18 cellular contexts compared by ENCODE assay signal in the genomic region with DNA sequence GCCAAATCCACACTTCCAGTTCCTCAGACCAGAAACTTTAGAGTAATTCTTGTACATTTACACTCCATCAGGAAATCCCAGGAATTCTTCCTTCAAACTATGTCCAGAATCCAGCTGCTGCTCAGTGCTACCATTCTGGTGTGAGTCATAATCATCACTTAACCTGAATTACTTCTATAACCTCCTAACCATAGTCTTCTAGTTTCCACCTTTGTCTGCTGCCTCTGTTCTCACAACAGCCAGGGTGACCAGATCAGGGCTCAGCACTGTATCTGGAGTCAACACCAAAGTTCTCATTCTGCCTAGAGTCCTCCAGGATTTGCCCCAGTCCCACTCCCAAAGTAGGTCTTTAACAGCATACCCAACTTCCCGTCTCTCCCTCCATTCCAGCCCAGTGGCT. TPM values are rescaled to one million over a fixed set of nuclear protein-coding genes. Genes with fewer than 3 reads are reported as not detected.
A peak's percentile ranks its signal among the peaks of the same experiment; 100 is the strongest.
DNase-seq lines count a peak whose midpoint lies in the region; ATAC-seq, FAIRE-seq and TF ChIP-seq lines count a peak whose summit lies in the region.
"Had no signal": no experiment of that assay in that cellular context is flagged by ENCODE, and none has a peak within 500 bp of the region (broad histone marks: within the 10 kb centered on the region; RNA-seq: fewer than 3 reads in every experiment).

No MANE protein-coding gene starts in this region.

- no peaks in the 10 kb centered on the region for H3K9me2 ChIP-seq in SU-DHL-6 (replicated peaks; ENCODE audit: insufficient read depth, low read length)

- H2AFZ ChIP-seq in SU-DHL-6 (ENCODE audit: low read depth, low read length, severe bottlenecking), result no peak overlapping the region
- H2AFZ ChIP-seq: neural progenitor cell had no signal

- no peak overlapping the region for H3K9ac ChIP-seq in SU-DHL-6 (ENCODE audit: low read length)
- H3K9ac ChIP-seq: neural progenitor cell had no signal

- no peaks in the 10 kb centered on the region for H3K27me3 Mint-ChIP-seq in activated CD4-positive, alpha-beta T cell treated with anti-CD3 and anti-CD28 coated beads for 36 hours
- H3K27me3 Mint-ChIP-seq in neural crest cell (ENCODE audit: low read depth), result no peaks in the 10 kb centered on the region

- intact Hi-C loops in activated CD4-positive, alpha-beta T cell treated with anti-CD3 and anti-CD28 coated beads for 36 hours (cut with DNase I, micrococcal nuclease), result no loop called here
- intact Hi-C loops in upper lobe of right lung (cut with DNase I), result no loop called here

- POLR2A ChIA-PET in activated CD4-positive, alpha-beta T cell treated with anti-CD3 and anti-CD28 coated beads for 36 hours (lab: Charles Lee), result interaction anchor here (0.6 to 1.6 kb wide), 2 partner anchors 38 to 43 kb away, joined by 3 read pairs; no protein-coding TSS in a partner anchor

- H3K4me1 ChIP-seq in upper lobe of right lung, result peaks cover 9% of the 10 kb centered on the region
- H3K4me1 ChIP-seq: neural progenitor cell had no signal

- H3K4me2 ChIP-seq in SU-DHL-6 (ENCODE audit: low read depth, low read length, poor library complexity, severe bottlenecking), result peak overlapping the region; percentile 9
- H3K4me2 ChIP-seq: neural progenitor cell had no signal

- H3K27ac ChIP-seq in SU-DHL-6 (ENCODE audit: low read depth, low read length) (no peak overlapping the region), upper lobe of right lung (no peak overlapping the region)
- H3K27ac ChIP-seq: heart right ventricle, left lung, neural progenitor cell, SJCRH30, spleen had no signal

- H3K36me3 ChIP-seq in SU-DHL-6 (ENCODE audit: low read length) (peaks cover 57% of the 10 kb centered on the region), bronchial epithelial cell (ENCODE audit: control insufficient read depth, insufficient read depth, low read length) (peaks cover 14% of the 10 kb centered on the region), upper lobe of right lung (peaks cover 51% of the 10 kb centered on the region)

- no peaks in the 10 kb centered on the region for H3F3A ChIP-seq in SU-DHL-6 (ENCODE audit: insufficient read depth)

- peak overlapping the region; percentile 95 for H3K4me3 Mint-ChIP-seq in activated CD4-positive, alpha-beta T cell treated with anti-CD3 and anti-CD28 coated beads for 36 hours
- peak overlapping the region; percentile 33 for H3K4me3 Mint-ChIP-seq in neural crest cell
- H3K4me3 Mint-ChIP-seq: endodermal cell, neural progenitor cell had no signal

- peak overlapping the region; percentile 81 for H3K27ac Mint-ChIP-seq in activated CD4-positive, alpha-beta T cell treated with anti-CD3 and anti-CD28 coated beads for 36 hours
- no peak overlapping the region for H3K27ac Mint-ChIP-seq in neural crest cell (ENCODE audit: unreplicated experiment)
- H3K27ac Mint-ChIP-seq: endodermal cell, neural progenitor cell had no signal

- peak; percentile 14 for DNase-seq in activated CD4-positive, alpha-beta T cell treated with anti-CD3 and anti-CD28 coated beads for 36 hours
- no peak for DNase-seq in activated CD4-positive, alpha-beta T cell treated with anti-CD3 and anti-CD28 coated beads, Interleukin-2, amount 50 U/mL, for 48 hours
- DNase-seq in bronchial epithelial cell (ENCODE audit: low read depth) (peak; percentile 14), neural crest cell (ENCODE audit: low read depth, low spot score) (no peak), upper lobe of right lung (no peak), NCI-H1436 treated with DMSO at 0.1 percent for 48 hours (lab: John Stamatoyannopoulos, UW) (no peak)
- DNase-seq: 8988T, endodermal cell, heart right ventricle, left lung, MG63, SJCRH30, spleen had no signal

- ATAC-seq in activated CD4-positive, alpha-beta T cell treated with anti-CD3 and anti-CD28 coated beads for 36 hours, result no peak
- ATAC-seq in upper lobe of right lung, result no peak
- ATAC-seq in GM21825 (IDR thresholded peaks at IDR 0.05; ENCODE audit: unreplicated experiment), result no peak
- ATAC-seq: heart right ventricle, left lung had no signal

- peaks cover 5% of the 10 kb centered on the region; the same call in 1 of the 2 replicates for H4K20me1 ChIP-seq in SU-DHL-6 (ENCODE audit: low read depth, low read length)

- CTCF ChIA-PET in activated CD4-positive, alpha-beta T cell treated with anti-CD3 and anti-CD28 coated beads for 36 hours (lab: Charles Lee), result interaction anchor here (1.1 kb wide), 1 partner anchor 17 kb away, joined by 3 read pairs; no protein-coding TSS in a partner anchor

- H3K4me1 Mint-ChIP-seq in activated CD4-positive, alpha-beta T cell treated with anti-CD3 and anti-CD28 coated beads for 36 hours, result peaks cover 69% of the 10 kb centered on the region
- H3K4me1 Mint-ChIP-seq in neural crest cell, result peaks cover 39% of the 10 kb centered on the region

- FAIRE-seq in bronchial epithelial cell (lab: Jason Lieb, UNC), result no peak

- no peaks in the 10 kb centered on the region for H3K9me3 Mint-ChIP-seq in activated CD4-positive, alpha-beta T cell treated with anti-CD3 and anti-CD28 coated beads for 36 hours (ENCODE audit: low read depth)
- H3K9me3 Mint-ChIP-seq in neural crest cell, result peaks cover 2% of the 10 kb centered on the region
- H3K9me3 Mint-ChIP-seq: endodermal cell, neural progenitor cell had no signal

- H3K79me2 ChIP-seq in SU-DHL-6 (ENCODE audit: insufficient read depth, low read length), result peaks cover 46% of the 10 kb centered on the region

- TF ChIP-seq CTCF in SU-DHL-6 (IDR thresholded peaks at IDR 0.05; ENCODE audit: insufficient read depth, low read length, poor library complexity, severe bottlenecking) (no peak), bronchial epithelial cell (IDR thresholded peaks at IDR 0.05; ENCODE audit: insufficient read depth, low read length, severe bottlenecking) (no peak), neural crest cell (conservative IDR thresholded peaks at IDR 0.05) (no peak), upper lobe of right lung (IDR thresholded peaks at IDR 0.05) (no peak)

- H3K4me3 ChIP-seq in SU-DHL-6 (ENCODE audit: insufficient read depth, low read length, poor library complexity, severe bottlenecking) (no peak overlapping the region), bronchial epithelial cell (ENCODE audit: low read depth, low read length) (no peak overlapping the region), upper lobe of right lung (no peak overlapping the region)
- H3K4me3 ChIP-seq: HAP-1, heart right ventricle, left lung, MG63, neural progenitor cell, SJCRH30, spleen had no signal

- H3K9me3 ChIP-seq in SU-DHL-6 (ENCODE audit: insufficient read depth, low read length), result no peaks in the 10 kb centered on the region
- H3K9me3 ChIP-seq in upper lobe of right lung, result no peaks in the 10 kb centered on the region
- H3K9me3 ChIP-seq: HAP-1, heart right ventricle, left lung, MG63, SJCRH30, spleen had no signal

- H3K27me3 ChIP-seq in SU-DHL-6 (ENCODE audit: low read length), result no peaks in the 10 kb centered on the region
- no peaks in the 10 kb centered on the region for H3K27me3 ChIP-seq in bronchial epithelial cell (ENCODE audit: control insufficient read depth, insufficient read depth, low read length)
- H3K27me3 ChIP-seq in upper lobe of right lung, result no peaks in the 10 kb centered on the region
- H3K27me3 ChIP-seq: heart right ventricle, left lung, MG63, neural progenitor cell, SJCRH30, spleen had no signal

- peaks cover 64% of the 10 kb centered on the region for H3K36me3 Mint-ChIP-seq in activated CD4-positive, alpha-beta T cell treated with anti-CD3 and anti-CD28 coated beads for 36 hours (ENCODE audit: low read depth)
- H3K36me3 Mint-ChIP-seq in neural crest cell (ENCODE audit: low read depth), result peaks cover 9% of the 10 kb centered on the region

RNA-seq across cellular contexts. Expression of a gene that starts 3.4 kb away (rescaled TPM):
- total RNA-seq in activated CD4-positive, alpha-beta T cell treated with anti-CD3 and anti-CD28 coated beads for 36 hours, result 100 to 1,000 TPM; 153 to 171 TPM
- total RNA-seq in bronchial epithelial cell (183 and 216 TPM in 2 replicates), neural crest cell (93.5 and 102 TPM in 2 replicates), upper lobe of right lung (90.9 TPM)

RNA-seq across cellular contexts. Expression of a gene that starts 12.4 kb away (rescaled TPM):
- 1 to 10 TPM; 1.1 to 1.3 TPM for total RNA-seq in activated CD4-positive, alpha-beta T cell treated with anti-CD3 and anti-CD28 coated beads for 36 hours
- total RNA-seq in bronchial epithelial cell (not detected in 2 replicates), neural crest cell (not detected in 2 replicates), upper lobe of right lung (2.5 TPM)
- total RNA-seq: endodermal cell, SJCRH30, urinary bladder had no signal

RNA-seq across cellular contexts. Expression of a gene that starts 21.9 kb away (rescaled TPM):
- not detected for total RNA-seq in activated CD4-positive, alpha-beta T cell treated with anti-CD3 and anti-CD28 coated beads for 36 hours
- total RNA-seq in bronchial epithelial cell (not detected in 2 replicates), neural crest cell (not detected in 2 replicates), upper lobe of right lung (not detected)
- total RNA-seq: endodermal cell, heart right ventricle, left lung, spleen, urinary bladder had no signal

RNA-seq across cellular contexts. Expression of a gene that starts 56.4 kb away (rescaled TPM):
- total RNA-seq in activated CD4-positive, alpha-beta T cell treated with anti-CD3 and anti-CD28 coated beads for 36 hours, result not detected
- total RNA-seq in bronchial epithelial cell (not detected in 2 replicates), neural crest cell (not detected in 2 replicates), upper lobe of right lung (not detected)
- total RNA-seq: endodermal cell, heart right ventricle, left lung, SJCRH30, spleen, urinary bladder had no signal

Comparison
In these comparisons a context has a peak if more than half of its experiments do, and no peak if none do; other contexts are left out.
1. DNase-seq: peak in activated CD4-positive, alpha-beta T cell treated with anti-CD3 and anti-CD28 coated beads for 36 hours (single experiment) and bronchial epithelial cell (single experiment); none in activated CD4-positive, alpha-beta T cell treated with anti-CD3 and anti-CD28 coated beads, Interleukin-2, amount 50 U/mL, for 48 hours (0 of 2), neural crest cell (single experiment), upper lobe of right lung (single experiment) and NCI-H1436 treated with DMSO at 0.1 percent for 48 hours (single experiment).